1 cellular context compared by ENCODE assay signal in genomic region chr1:42333662-42334239, GRCh38.
TF ChIP-seq lines count a peak whose summit lies in the region.

No MANE protein-coding gene starts in this region.

TF ChIP-seq in IMR-90, 13 proteins besides CTCF, POLR2A, EP300 and RAD21 (continued from another document):
- TF ChIP-seq USF2 (IDR thresholded peaks at IDR 0.05; ENCODE audit: low read depth, low read length) (no peak), SMC3 (IDR thresholded peaks at IDR 0.05; ENCODE audit: low read depth, low read length) (no peak), RCOR1 (IDR thresholded peaks at IDR 0.05; ENCODE audit: insufficient replicate concordance, low read length) (no peak), CHD1 (IDR thresholded peaks at IDR 0.05; ENCODE audit: low read depth, low read length) (no peak), ELK1 (IDR thresholded peaks at IDR 0.05; ENCODE audit: borderline replicate concordance, low read depth, low read length) (no peak)
